Comparison of ENCODE assay signal across 8 cellular contexts in the genomic region with DNA sequence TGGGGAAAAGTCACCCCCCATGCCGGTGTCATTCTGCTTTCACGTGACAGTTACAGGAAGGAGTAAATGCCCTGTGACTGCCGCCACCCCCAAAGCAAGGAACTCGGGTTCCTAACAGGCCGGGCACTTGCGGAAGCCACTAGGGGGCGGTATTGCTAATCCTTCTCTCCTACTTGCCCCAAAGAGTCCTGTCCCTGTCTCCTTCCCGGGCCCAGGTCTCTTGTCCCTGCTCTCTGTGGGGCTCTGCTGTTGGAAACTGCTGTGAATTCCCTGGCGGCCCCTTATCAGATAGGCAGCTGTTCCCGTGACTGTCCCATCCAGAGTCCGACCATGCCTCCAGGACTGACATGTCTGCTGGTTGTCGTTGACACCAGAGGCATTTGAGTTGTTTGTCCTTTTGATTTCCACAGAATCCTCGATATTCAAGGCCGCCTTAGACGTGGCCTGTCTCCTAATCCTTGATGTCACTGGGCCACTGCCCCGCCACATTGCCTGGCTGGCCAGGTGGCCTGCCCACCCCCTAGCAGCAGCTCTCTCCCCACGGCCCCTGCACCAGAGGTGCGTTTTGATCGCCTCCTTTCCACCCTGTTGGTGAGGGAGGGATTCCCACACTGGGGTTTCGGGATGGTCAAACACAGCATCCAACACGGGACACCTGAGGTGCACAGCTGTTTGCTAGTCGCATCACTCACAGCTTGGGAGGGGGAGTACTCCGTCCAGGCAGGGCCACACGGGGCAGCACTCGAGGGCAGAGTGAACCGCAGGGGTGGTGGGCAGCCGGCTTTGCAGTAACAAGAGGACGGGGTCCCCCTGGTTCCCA. TPM values are rescaled to one million over a fixed set of nuclear protein-coding genes. Genes with fewer than 3 reads are reported as not detected.
DNase-seq lines count a peak whose midpoint lies in the region; ATAC-seq and TF ChIP-seq lines count a peak whose summit lies in the region.

No MANE protein-coding gene starts in this region.

- peak; percentile 10 for DNase-seq in activated naive CD4-positive, alpha-beta T cell treated with Interleukin-2 at 50 U/mL for 16 hours
- DNase-seq in activated naive CD4-positive, alpha-beta T cell (lab: John Stamatoyannopoulos, UW): no peak
- DNase-seq in MG63 (peak; percentile 50), WTC11 (ENCODE audit: low spot score) (peak; percentile 84), fibroblast of the conjunctiva (ENCODE audit: low read depth) (peak; percentile 9), progenitor cell of endocrine pancreas (ENCODE audit: low spot score, unreplicated experiment) (peak; percentile 28)
- DNase-seq in naive thymus-derived CD8-positive, alpha-beta T cell: no peak

- no peaks in the 10 kb centered on the region for H3K27me3 Mint-ChIP-seq in WTC11 (ENCODE audit: low read depth)
- no peaks in the 10 kb centered on the region for H3K27me3 Mint-ChIP-seq in progenitor cell of endocrine pancreas
- no peaks in the 10 kb centered on the region for H3K27me3 Mint-ChIP-seq in naive thymus-derived CD8-positive, alpha-beta T cell

- TF ChIP-seq CTCF in WTC11 (IDR thresholded peaks at IDR 0.05) (peak; percentile 89; the same call in 1 of the 2 replicates), progenitor cell of endocrine pancreas (IDR thresholded peaks at IDR 0.05; ENCODE audit: unreplicated experiment) (peak; percentile 68)

- H3K27me3 ChIP-seq in MG63: no peaks in the 10 kb centered on the region; the same call in 1 of the 2 replicates

- peak; percentile 79 for ATAC-seq in WTC11
- ATAC-seq in GM18519 (IDR thresholded peaks at IDR 0.05; ENCODE audit: low FRiP score, unreplicated experiment): no peak
- no peak for ATAC-seq in naive thymus-derived CD8-positive, alpha-beta T cell

- H3K4me3 ChIP-seq in MG63: no peak overlapping the region

- no peaks in the 10 kb centered on the region for H3K9me3 Mint-ChIP-seq in WTC11
- H3K9me3 Mint-ChIP-seq in progenitor cell of endocrine pancreas (ENCODE audit: low read depth): no peaks in the 10 kb centered on the region
- H3K9me3 Mint-ChIP-seq in naive thymus-derived CD8-positive, alpha-beta T cell: no peaks in the 10 kb centered on the region

- H3K4me3 Mint-ChIP-seq in WTC11 (no peak overlapping the region), progenitor cell of endocrine pancreas (ENCODE audit: low read depth) (no peak overlapping the region)
- H3K4me3 Mint-ChIP-seq in naive thymus-derived CD8-positive, alpha-beta T cell: no peak overlapping the region

- H3K27ac Mint-ChIP-seq in WTC11: no peak overlapping the region; the same call in 1 of the 2 replicates
- H3K27ac Mint-ChIP-seq in progenitor cell of endocrine pancreas: no peak overlapping the region
- H3K27ac Mint-ChIP-seq in naive thymus-derived CD8-positive, alpha-beta T cell: no peak overlapping the region

- H3K9me3 ChIP-seq in MG63: no peaks in the 10 kb centered on the region

- POLR2A ChIA-PET in WTC11 (lab: Charles Lee): no interaction called here
- POLR2A ChIA-PET in naive thymus-derived CD8-positive, alpha-beta T cell (lab: Charles Lee): no interaction called here

- H3K4me1 Mint-ChIP-seq in WTC11 (peaks cover 21% of the 10 kb centered on the region), progenitor cell of endocrine pancreas (ENCODE audit: low read depth) (peaks cover 3% of the 10 kb centered on the region)
- peaks cover 0 to 6% (median 1%) of the 10 kb centered on the region in 4 donors for H3K4me1 Mint-ChIP-seq in naive thymus-derived CD8-positive, alpha-beta T cell

- H3K36me3 ChIP-seq in MG63: peaks cover 2% of the 10 kb centered on the region; the same call in 1 of the 2 replicates

- CTCF ChIA-PET in WTC11 (lab: Charles Lee): interaction anchor here (0.7 to 2.5 kb wide), 17 partner anchors 27 to 495 kb away, joined by 3 to 7 read pairs (median 5); a partner anchor contains a TSS

- H3K36me3 Mint-ChIP-seq in WTC11 (no peaks in the 10 kb centered on the region), progenitor cell of endocrine pancreas (ENCODE audit: insufficient read depth) (no peaks in the 10 kb centered on the region)
- H3K36me3 Mint-ChIP-seq in naive thymus-derived CD8-positive, alpha-beta T cell: peaks cover 0 to 4% (median 0%) of the 10 kb centered on the region in 3 donors

TF ChIP-seq in WTC11, 78 proteins besides CTCF, POLR2A, EP300 and RAD21:
- TF ChIP-seq ZNF317 (CRISPR knock-in tag; IDR thresholded peaks at IDR 0.05; ENCODE audit: borderline replicate concordance, low read depth) (0 out of 2 replicates have a peak, but pooled peaks have one; percentile 29), GTF2I (CRISPR knock-in tag; conservative IDR thresholded peaks at IDR 0.05) (0 out of 2 replicates have a peak, but pooled peaks have one; percentile 48), OVOL2 (CRISPR knock-in tag; IDR thresholded peaks at IDR 0.05; ENCODE audit: borderline replicate concordance) (no peak), ZNF121 (CRISPR knock-in tag; IDR thresholded peaks at IDR 0.05) (peak; percentile 93)

RNA-seq across cellular contexts. Expression of a gene that starts 37.3 kb away (rescaled TPM):
- 4.9 and 11.6 TPM in 2 replicates for total RNA-seq in MG63 (2014; rRNA removed; shearing (Covaris generic); ENCODE audit: low replicate concordance)
- total RNA-seq in WTC11 (2021) (15.1 to 20.7 TPM (median 16.6 TPM) in 3 replicates), progenitor cell of endocrine pancreas (9.1 and 11.7 TPM in 2 replicates)
- total RNA-seq in naive thymus-derived CD8-positive, alpha-beta T cell: 1 to 10 TPM; 1.8 to 2.6 TPM
- 1 to 10 TPM in 1 of 3 donors, under 1 TPM in 2; 0.65 to 1.1 (median 0.74) TPM for polyA plus RNA-seq in naive thymus-derived CD8-positive, alpha-beta T cell

RNA-seq across cellular contexts. Expression of a gene that starts 57.4 kb away (rescaled TPM):
- not detected in 2 replicates for total RNA-seq in MG63 (2014; rRNA removed; shearing (Covaris generic); ENCODE audit: low replicate concordance)
- total RNA-seq in WTC11 (2021) (not detected in 3 replicates), progenitor cell of endocrine pancreas (not detected in 2 replicates)
- not detected for total RNA-seq in naive thymus-derived CD8-positive, alpha-beta T cell
- not detected for polyA plus RNA-seq in naive thymus-derived CD8-positive, alpha-beta T cell

Comparison
In these comparisons a context has a peak if more than half of its experiments do, and no peak if none do; other contexts are left out.
1. DNase-seq: peak in activated naive CD4-positive, alpha-beta T cell treated with Interleukin-2 at 50 U/mL for 16 hours (single experiment), MG63 (single experiment), WTC11 (single experiment), fibroblast of the conjunctiva (single experiment) and progenitor cell of endocrine pancreas (single experiment); none in activated naive CD4-positive, alpha-beta T cell (0 of 4) and naive thymus-derived CD8-positive, alpha-beta T cell (0 of 10).